Comparison of ENCODE assay signal across 8 cellular contexts in the genomic region with DNA sequence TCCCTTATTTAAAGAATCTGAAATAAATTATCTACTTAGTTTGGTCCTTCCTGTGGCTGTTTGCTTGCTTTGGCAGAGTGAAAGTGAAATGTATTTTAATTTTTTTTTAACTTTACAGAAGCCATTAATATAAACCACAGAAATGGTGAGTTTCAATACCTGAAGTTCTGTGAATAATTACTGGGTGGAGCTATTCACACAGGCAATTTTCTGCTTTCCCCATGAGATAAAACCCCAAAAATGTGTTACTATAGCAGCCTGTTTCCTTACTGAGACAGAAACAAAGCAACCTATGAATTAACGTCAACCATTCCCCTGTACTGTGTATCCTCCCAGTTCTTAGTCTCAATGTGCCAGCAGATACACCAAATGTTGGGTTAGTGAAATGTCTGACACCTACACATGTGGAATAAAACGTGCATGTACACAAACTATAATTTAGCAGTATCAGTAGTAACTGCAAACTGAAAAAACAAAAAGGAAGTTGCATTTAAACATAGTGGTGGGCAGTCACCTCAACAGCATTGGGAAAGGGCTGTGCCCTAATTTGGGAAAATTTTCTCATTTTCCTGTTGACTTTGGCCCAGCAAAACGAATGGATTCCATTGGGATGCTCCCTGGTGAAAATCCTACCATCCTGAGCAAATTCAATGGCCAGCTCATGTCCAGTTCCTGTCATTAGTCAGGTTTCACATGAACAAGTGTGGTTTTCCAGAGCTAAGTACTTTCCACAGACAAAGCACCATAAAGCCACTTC.
DNase-seq lines count a peak whose midpoint lies in the region; ATAC-seq and TF ChIP-seq lines count a peak whose summit lies in the region.

No MANE protein-coding gene starts in this region.

- peak overlapping the region; percentile 50 for H3K27ac ChIP-seq in lower lobe of right lung
- no peak overlapping the region for H3K27ac ChIP-seq in mammary epithelial cell (ENCODE audit: insufficient read depth, low read depth, low read length)
- no peak overlapping the region for H3K27ac ChIP-seq in WERI-Rb-1

- dilution Hi-C loops in mammary epithelial cell (cut with HindIII; ENCODE audit: low sequenced_read_pairs) = no loop called here

- H3K9me3 ChIP-seq in lower lobe of right lung (no peaks in the 10 kb centered on the region), mammary epithelial cell (replicated peaks; ENCODE audit: insufficient read depth, low read length) (no peaks in the 10 kb centered on the region), WERI-Rb-1 (ENCODE audit: severe bottlenecking) (no peaks in the 10 kb centered on the region)

- H3K27me3 ChIP-seq in lower lobe of right lung (ENCODE audit: low read depth) = no peaks in the 10 kb centered on the region
- H3K27me3 ChIP-seq in mammary epithelial cell (ENCODE audit: insufficient read depth, low read length) = no peaks in the 10 kb centered on the region
- no peaks in the 10 kb centered on the region for H3K27me3 ChIP-seq in WERI-Rb-1 (ENCODE audit: insufficient read depth, low read depth, severe bottlenecking)

- CTCF ChIA-PET in mammary epithelial cell (lab: Charles Lee; ENCODE audit: low non-redundant PET) = no interaction called here

- peak; percentile 62 for ATAC-seq in GM21360 (IDR thresholded peaks at IDR 0.05; ENCODE audit: unreplicated experiment)
- peak; percentile 76 for ATAC-seq in HG03432 (IDR thresholded peaks at IDR 0.05; ENCODE audit: unreplicated experiment)
- no peak for ATAC-seq in lower lobe of right lung

- H3K4me1 ChIP-seq in lower lobe of right lung = peaks cover 31% of the 10 kb centered on the region
- peaks cover 7% of the 10 kb centered on the region for H3K4me1 ChIP-seq in mammary epithelial cell (ENCODE audit: insufficient read depth, low read length)

- H3K4me3 ChIP-seq in lower lobe of right lung = no peak overlapping the region
- no peak overlapping the region for H3K4me3 ChIP-seq in mammary epithelial cell (replicated peaks in 1 of 3; ENCODE audit: insufficient read depth in 1 of 3, low read depth in 2 of 3, low read length in 3 of 3)
- no peak overlapping the region for H3K4me3 ChIP-seq in WERI-Rb-1 (ENCODE audit: low read depth, low read length)

- intact Hi-C loops in lower lobe of right lung (cut with DNase I) (no loop called here), mammary epithelial cell (cut with micrococcal nuclease) (no loop called here)

- in situ Hi-C loops in GM13976 (cut with MboI; ENCODE audit: low sequenced_read_pairs, unreplicated experiment) (no loop called here), mammary epithelial cell (cut with MboI; ENCODE audit: low sequenced_read_pairs in 2 of 2) (no loop called here)

- DNase-seq in GM13976 (ENCODE audit: low spot score) (peak; percentile 72), lower lobe of right lung (no peak), mammary epithelial cell (no peak), WERI-Rb-1 (no peak), glomerular visceral epithelial cell (ENCODE audit: extremely low spot score) (no peak), HT-29 (ENCODE audit: low spot score) (no peak)

- TF ChIP-seq CTCF in GM13976 (IDR thresholded peaks at IDR 0.05; ENCODE audit: borderline replicate concordance, control extremely low read depth, extremely low read depth, insufficient read depth, missing control alignments) (no peak), lower lobe of right lung (IDR thresholded peaks at IDR 0.05) (no peak), mammary epithelial cell (conservative IDR thresholded peaks at IDR 0.05 in 1 of 2, IDR thresholded peaks at IDR 0.05 in 1 of 2; ENCODE audit: extremely low read depth in 1 of 2, insufficient read depth in 1 of 2, low read depth in 1 of 2, low read length in 2 of 2) (no peak), WERI-Rb-1 (IDR thresholded peaks at IDR 0.05; ENCODE audit: low read depth, low read length) (no peak)

- BruUV-seq in mammary epithelial cell (replicated peaks; lab: Mats Ljungman, UMichigan) = no TSS peak

- H2AFZ ChIP-seq in mammary epithelial cell (ENCODE audit: low read depth, low read length) = no peak overlapping the region

- no peak overlapping the region for H3K4me2 ChIP-seq in mammary epithelial cell (ENCODE audit: insufficient read depth, low read depth, low read length)

- no peak overlapping the region for H3K9ac ChIP-seq in mammary epithelial cell (ENCODE audit: insufficient read depth, low read length)

- H3K79me2 ChIP-seq in mammary epithelial cell (ENCODE audit: insufficient read depth, low read length) = no peaks in the 10 kb centered on the region

- WGBS in mammary epithelial cell (ENCODE audit: low coverage, missing lambda C conversion rate) = 42% methylated on average over 3 of the region's 3 CpGs

- H3K36me3 ChIP-seq in lower lobe of right lung (no peaks in the 10 kb centered on the region), mammary epithelial cell (ENCODE audit: insufficient read depth, low read length) (no peaks in the 10 kb centered on the region), WERI-Rb-1 (no peaks in the 10 kb centered on the region)

- H4K20me1 ChIP-seq in mammary epithelial cell (ENCODE audit: insufficient read depth, low read length) = no peaks in the 10 kb centered on the region

Comparison
In these comparisons a context has a peak if more than half of its experiments do, and no peak if none do; other contexts are left out.
1. ATAC-seq: peak in GM21360 (single experiment) and HG03432 (single experiment); none in lower lobe of right lung (0 of 2).